In genomic region chr1:29646161-29646775, GRCh38 we compare ENCODE assay signal across 14 cellular contexts.
DNase-seq lines count a peak whose midpoint lies in the region; ATAC-seq and TF ChIP-seq lines count a peak whose summit lies in the region.
"Had no signal": no experiment of that assay in that cellular context is flagged by ENCODE, and none has a peak within 500 bp of the region (broad histone marks: within the 10 kb centered on the region; RNA-seq: fewer than 3 reads in every experiment).

No MANE protein-coding gene starts in this region.

- H3K9me3 ChIP-seq in BLaER1: no peaks in the 10 kb centered on the region
- no peaks in the 10 kb centered on the region for H3K9me3 ChIP-seq in H9 (ENCODE audit: control insufficient read depth, low read depth, low read length)
- no peaks in the 10 kb centered on the region for H3K9me3 ChIP-seq in endodermal cell (ENCODE audit: control insufficient read depth, low read length)

- H4K91ac ChIP-seq in H9 (ENCODE audit: insufficient read length, low read depth, low read length): no peak overlapping the region

- H2AFZ ChIP-seq in H9 (ENCODE audit: low read length): no peak overlapping the region

- peaks cover 16 to 17% of the 10 kb centered on the region in 2 experiments for H3K4me1 Mint-ChIP-seq in H9
- peaks cover 11% of the 10 kb centered on the region for H3K4me1 Mint-ChIP-seq in endodermal cell

- H3K27ac ChIP-seq in BLaER1: no peak overlapping the region
- no peak overlapping the region for H3K27ac ChIP-seq in H9 (ENCODE audit: insufficient read length, low read depth, low read length)
- no peak overlapping the region for H3K27ac ChIP-seq in endodermal cell (ENCODE audit: low read depth, low read length)
- H3K27ac ChIP-seq in substantia nigra (ENCODE audit: low read depth, low read length, poor library complexity, severe bottlenecking): no peak overlapping the region
- H3K27ac ChIP-seq: KMS-11 had no signal

- H3K56ac ChIP-seq in H9 (ENCODE audit: insufficient read length, low read depth, low read length): no peak overlapping the region

- no peak overlapping the region for H2BK15ac ChIP-seq in H9 (ENCODE audit: low read depth, low read length)

- no peaks in the 10 kb centered on the region for H3K36me3 ChIP-seq in BLaER1
- no peaks in the 10 kb centered on the region for H3K36me3 ChIP-seq in endodermal cell (ENCODE audit: control insufficient read depth, insufficient read depth, low read length)

- H2BK20ac ChIP-seq in H9 (ENCODE audit: low read depth, low read length, poor library complexity, severe bottlenecking): no peak overlapping the region

- H4K20me1 ChIP-seq in BLaER1 (no peaks in the 10 kb centered on the region), H9 (ENCODE audit: control insufficient read depth, insufficient read depth, insufficient read length) (no peaks in the 10 kb centered on the region)

- H3K23me2 ChIP-seq in H9 (ENCODE audit: insufficient read length, low read depth, low read length, poor library complexity, severe bottlenecking): no peaks in the 10 kb centered on the region

- H3K79me2 ChIP-seq in H9 (ENCODE audit: insufficient read depth, low read length): no peaks in the 10 kb centered on the region

- H3K27ac Mint-ChIP-seq in H9 (no peak overlapping the region; a peak in 1 of 7 replicates), endodermal cell (no peak overlapping the region)
- H3K27ac Mint-ChIP-seq: CD8-positive, alpha-beta T cell had no signal

- H3K18ac ChIP-seq in H9 (ENCODE audit: insufficient read length, low read depth, low read length): no peak overlapping the region

- no peak overlapping the region for H2AK5ac ChIP-seq in H9 (ENCODE audit: insufficient read length, low read length)

- no peak overlapping the region for H2BK120ac ChIP-seq in H9 (ENCODE audit: low read depth, low read length, poor library complexity, severe bottlenecking)

- no peaks in the 10 kb centered on the region for H3K9me3 Mint-ChIP-seq in H9
- H3K9me3 Mint-ChIP-seq in endodermal cell: no peaks in the 10 kb centered on the region
- H3K9me3 Mint-ChIP-seq: CD8-positive, alpha-beta T cell had no signal

- H3K4me3 Mint-ChIP-seq in H9 (no peak overlapping the region), endodermal cell (no peak overlapping the region)
- H3K4me3 Mint-ChIP-seq: CD8-positive, alpha-beta T cell had no signal

- no peak overlapping the region for H3K23ac ChIP-seq in H9 (ENCODE audit: insufficient read length, low read depth, low read length)

- H4K8ac ChIP-seq in H9 (replicated peaks; ENCODE audit: insufficient read length, low read depth, low read length): no peak overlapping the region

- H3K27me3 ChIP-seq in BLaER1: no peaks in the 10 kb centered on the region
- no peaks in the 10 kb centered on the region for H3K27me3 ChIP-seq in H9 (ENCODE audit: insufficient read depth, low read length)
- no peaks in the 10 kb centered on the region for H3K27me3 ChIP-seq in endodermal cell (ENCODE audit: control insufficient read depth, insufficient read depth, low read length, poor library complexity, severe bottlenecking)

- no peaks in the 10 kb centered on the region for H3K36me3 Mint-ChIP-seq in H9 (ENCODE audit: insufficient read depth in 1 of 3, low read depth in 3 of 3)
- H3K36me3 Mint-ChIP-seq in endodermal cell (ENCODE audit: low read depth): no peaks in the 10 kb centered on the region
- H3K36me3 Mint-ChIP-seq: CD8-positive, alpha-beta T cell had no signal

- intact Hi-C loops in posterior vena cava (cut with DNase I): no loop called here

- H3K4me3 ChIP-seq in BLaER1 (no peak overlapping the region), endodermal cell (ENCODE audit: low read length) (no peak overlapping the region)

- H2BK5ac ChIP-seq in H9 (ENCODE audit: insufficient read length, low read length): no peak overlapping the region

- peaks cover 49% of the 10 kb centered on the region for H3K4me1 ChIP-seq in BLaER1
- no peaks in the 10 kb centered on the region; the same call in 1 of the 2 replicates for H3K4me1 ChIP-seq in H9 (ENCODE audit: insufficient read depth, low read length)
- no peaks in the 10 kb centered on the region for H3K4me1 ChIP-seq in endodermal cell (ENCODE audit: control insufficient read depth, insufficient read depth, low read length)

- no peaks in the 10 kb centered on the region for H3K79me1 ChIP-seq in H9 (ENCODE audit: insufficient read depth, low read depth, low read length, poor library complexity, severe bottlenecking)

- no peak for ATAC-seq in HG02870 (IDR thresholded peaks at IDR 0.05; ENCODE audit: unreplicated experiment)
- ATAC-seq: CD8-positive, alpha-beta T cell had no signal

- TF ChIP-seq CTCF in H9 (conservative IDR thresholded peaks at IDR 0.05): no peak
- no peak for TF ChIP-seq CTCF in endodermal cell (conservative IDR thresholded peaks at IDR 0.05)

- no peak overlapping the region for H3K9ac ChIP-seq in BLaER1
- no peak overlapping the region for H3K9ac ChIP-seq in H9 (ENCODE audit: extremely low read depth, insufficient read length, low read length)
- no peak overlapping the region for H3K9ac ChIP-seq in endodermal cell (ENCODE audit: extremely low read depth, low read length, poor library complexity, severe bottlenecking)
- H3K9ac ChIP-seq: KMS-11 had no signal

- WGBS in H9 (ENCODE audit: extremely low coverage, insufficient read length, low lambda C conversion rate): no CpG with 5 or more reads among the region's 7 CpGs
- WGBS in endodermal cell (ENCODE audit: insufficient coverage in 1 of 2, insufficient read length in 1 of 2), 2 experiments: 90 to 91% methylated on average over 6 to 7 of the region's 7 CpGs

- H3K27me3 Mint-ChIP-seq in H9 (ENCODE audit: low read depth) (no peaks in the 10 kb centered on the region; the same call in 1 of the 2 replicates), endodermal cell (ENCODE audit: insufficient read depth) (peaks cover 63% of the 10 kb centered on the region)

- H4K5ac ChIP-seq in H9 (ENCODE audit: insufficient read length, low read depth, low read length): no peak overlapping the region

- no peak overlapping the region for H2BK12ac ChIP-seq in H9 (ENCODE audit: insufficient read length, low read depth, low read length)

- no peak overlapping the region for H3K4ac ChIP-seq in H9 (ENCODE audit: low read depth, low read length)

- H3K14ac ChIP-seq in H9 (ENCODE audit: insufficient read depth, low read length): no peak overlapping the region

- peak; percentile 19 for DNase-seq in H9
- DNase-seq in endodermal cell: peak; percentile 36
- peak; percentile 62 for DNase-seq in posterior vena cava (ENCODE audit: low spot score)
- no peak for DNase-seq in SKM-1 (lab: John Stamatoyannopoulos, UW; ENCODE audit: unreplicated experiment)
- no peak for DNase-seq in substantia nigra (lab: John Stamatoyannopoulos, UW)
- DNase-seq: AML-193, NCI-H1092, NCI-H1694, NCI-H446, Right ventricle myocardium superior had no signal

- no peak overlapping the region for H3T11ph ChIP-seq in H9 (ENCODE audit: low read length)

- H3K4me2 ChIP-seq in BLaER1 (peak overlapping the region; percentile 19; the same call in 1 of the 2 replicates), H9 (ENCODE audit: insufficient read depth, insufficient read length, low read length) (no peak overlapping the region)
- H3K4me2 ChIP-seq: KMS-11 had no signal

Comparison
In these comparisons a context has a peak if more than half of its experiments do, and no peak if none do; other contexts are left out.
1. DNase-seq: peak in H9 (single experiment), endodermal cell (single experiment) and posterior vena cava (single experiment); none in SKM-1 (single experiment) and substantia nigra (0 of 49).